Comparison of ENCODE assay signal across 1 cellular context in the genomic region with DNA sequence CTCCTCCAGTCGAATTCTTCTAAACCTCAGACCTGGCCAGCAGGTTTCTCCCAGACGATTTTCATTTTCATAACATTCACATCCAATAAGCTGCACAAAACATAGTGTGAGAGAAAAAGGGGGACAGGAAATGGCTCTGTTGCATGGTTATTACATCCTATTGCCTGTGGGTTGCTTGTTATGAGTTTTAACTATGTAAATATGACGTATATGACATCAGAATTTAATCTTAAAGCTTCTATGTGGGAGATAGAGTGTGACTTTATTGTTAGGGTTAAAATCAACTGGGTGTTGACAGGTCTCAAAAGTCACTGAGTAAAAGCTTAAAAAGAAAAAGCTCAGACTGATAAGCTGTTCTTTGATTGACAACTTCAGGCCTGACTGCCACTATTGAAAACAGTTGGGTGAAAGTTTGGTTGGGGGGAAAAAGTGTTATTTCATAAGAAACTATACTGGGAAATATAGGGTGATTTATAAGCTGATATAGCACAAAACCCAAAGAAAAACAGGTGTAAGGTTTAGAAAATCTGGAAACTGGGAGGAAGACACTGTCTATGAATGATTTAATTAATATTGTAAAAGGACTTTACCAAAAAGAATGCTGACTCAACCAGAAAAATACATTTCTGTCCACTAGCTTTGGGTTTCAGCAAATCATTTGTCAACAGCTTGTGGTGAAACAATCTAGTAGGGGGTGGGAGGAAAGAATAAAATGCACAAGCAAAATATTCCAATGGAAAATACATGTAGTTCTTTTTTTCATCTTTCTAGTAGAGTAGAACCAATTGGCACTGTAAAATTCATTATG.
TF ChIP-seq lines count a peak whose summit lies in the region.

No MANE protein-coding gene starts in this region.

TF ChIP-seq in HEK293, 187 proteins besides CTCF, POLR2A, EP300 and RAD21 (continued from another document):
- TF ChIP-seq, protein P1, sequence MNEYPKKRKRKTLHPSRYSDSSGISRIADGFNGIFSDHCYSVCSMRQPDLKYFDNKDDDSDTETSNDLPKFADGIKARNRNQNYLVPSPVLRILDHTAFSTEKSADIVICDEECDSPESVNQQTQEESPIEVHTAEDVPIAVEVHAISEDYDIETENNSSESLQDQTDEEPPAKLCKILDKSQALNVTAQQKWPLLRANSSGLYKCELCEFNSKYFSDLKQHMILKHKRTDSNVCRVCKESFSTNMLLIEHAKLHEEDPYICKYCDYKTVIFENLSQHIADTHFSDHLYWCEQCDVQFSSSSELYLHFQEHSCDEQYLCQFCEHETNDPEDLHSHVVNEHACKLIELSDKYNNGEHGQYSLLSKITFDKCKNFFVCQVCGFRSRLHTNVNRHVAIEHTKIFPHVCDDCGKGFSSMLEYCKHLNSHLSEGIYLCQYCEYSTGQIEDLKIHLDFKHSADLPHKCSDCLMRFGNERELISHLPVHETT (tag by site-specific recombination; IDR thresholded peaks at IDR 0.05) = 0 out of 2 replicates have a peak, but pooled peaks have one; percentile 47
- TF ChIP-seq KLF7 (tag by site-specific recombination; IDR thresholded peaks at IDR 0.05; ENCODE audit: borderline replicate concordance) (no peak), ZNF629 (tag by site-specific recombination; IDR thresholded peaks at IDR 0.05) (peak; percentile 77), ZBTB8A (tag by site-specific recombination; IDR thresholded peaks at IDR 0.05) (no peak), ZNF174 (tag by site-specific recombination; IDR thresholded peaks at IDR 0.05) (no peak), ZNF426 (tag by site-specific recombination; IDR thresholded peaks at IDR 0.05) (no peak), KLF16 (tag by site-specific recombination; IDR thresholded peaks at IDR 0.05) (no peak), PRDM1 (tag by site-specific recombination; IDR thresholded peaks at IDR 0.05) (no peak), ZNF843 (tag by site-specific recombination; IDR thresholded peaks at IDR 0.05) (peak; percentile 48; the same call in 1 of the 2 replicates), GLIS2 (tag by site-specific recombination; IDR thresholded peaks at IDR 0.05) (no peak), ZNF311 (tag by site-specific recombination; IDR thresholded peaks at IDR 0.05; ENCODE audit: borderline replicate concordance) (no peak), ZNF132 (tag by site-specific recombination; IDR thresholded peaks at IDR 0.05; ENCODE audit: borderline replicate concordance) (no peak), WT1 (tag by site-specific recombination; IDR thresholded peaks at IDR 0.05) (0 out of 2 replicates have a peak, but pooled peaks have one; percentile 20), ZNF394 (tag by site-specific recombination; IDR thresholded peaks at IDR 0.05; ENCODE audit: borderline replicate concordance) (no peak), OSR2 (tag by site-specific recombination; IDR thresholded peaks at IDR 0.05) (peak; percentile 69), HOXC10 (CRISPR knock-in tag; IDR thresholded peaks at IDR 0.05) (no peak), SETDB1 (IDR thresholded peaks at IDR 0.05; ENCODE audit: insufficient read length, low read length) (peak; percentile 14), ZNF473 (tag by site-specific recombination; IDR thresholded peaks at IDR 0.05) (no peak), FEZF1 (tag by site-specific recombination; IDR thresholded peaks at IDR 0.05) (peak; percentile 79), ZNF510 (tag by site-specific recombination; IDR thresholded peaks at IDR 0.05; ENCODE audit: insufficient replicate concordance) (no peak), ZNF76 (tag by site-specific recombination; IDR thresholded peaks at IDR 0.05; ENCODE audit: borderline replicate concordance, low read depth) (no peak), ZNF37A (tag by site-specific recombination; IDR thresholded peaks at IDR 0.05) (no peak), ZNF354C (tag by site-specific recombination; IDR thresholded peaks at IDR 0.05; ENCODE audit: borderline replicate concordance, low read depth) (no peak), ZNF600 (tag by site-specific recombination; IDR thresholded peaks at IDR 0.05) (no peak), ZNF623 (tag by site-specific recombination; IDR thresholded peaks at IDR 0.05) (no peak), YY1 (tag by site-specific recombination; IDR thresholded peaks at IDR 0.05) (no peak), SP7 (tag by site-specific recombination; IDR thresholded peaks at IDR 0.05) (no peak), ZNF521 (tag by site-specific recombination; IDR thresholded peaks at IDR 0.05) (no peak), ZFHX2 (tag by site-specific recombination; conservative IDR thresholded peaks at IDR 0.05) (0 out of 2 replicates have a peak, but pooled peaks have one; percentile 4)
- TF ChIP-seq, protein P2, sequence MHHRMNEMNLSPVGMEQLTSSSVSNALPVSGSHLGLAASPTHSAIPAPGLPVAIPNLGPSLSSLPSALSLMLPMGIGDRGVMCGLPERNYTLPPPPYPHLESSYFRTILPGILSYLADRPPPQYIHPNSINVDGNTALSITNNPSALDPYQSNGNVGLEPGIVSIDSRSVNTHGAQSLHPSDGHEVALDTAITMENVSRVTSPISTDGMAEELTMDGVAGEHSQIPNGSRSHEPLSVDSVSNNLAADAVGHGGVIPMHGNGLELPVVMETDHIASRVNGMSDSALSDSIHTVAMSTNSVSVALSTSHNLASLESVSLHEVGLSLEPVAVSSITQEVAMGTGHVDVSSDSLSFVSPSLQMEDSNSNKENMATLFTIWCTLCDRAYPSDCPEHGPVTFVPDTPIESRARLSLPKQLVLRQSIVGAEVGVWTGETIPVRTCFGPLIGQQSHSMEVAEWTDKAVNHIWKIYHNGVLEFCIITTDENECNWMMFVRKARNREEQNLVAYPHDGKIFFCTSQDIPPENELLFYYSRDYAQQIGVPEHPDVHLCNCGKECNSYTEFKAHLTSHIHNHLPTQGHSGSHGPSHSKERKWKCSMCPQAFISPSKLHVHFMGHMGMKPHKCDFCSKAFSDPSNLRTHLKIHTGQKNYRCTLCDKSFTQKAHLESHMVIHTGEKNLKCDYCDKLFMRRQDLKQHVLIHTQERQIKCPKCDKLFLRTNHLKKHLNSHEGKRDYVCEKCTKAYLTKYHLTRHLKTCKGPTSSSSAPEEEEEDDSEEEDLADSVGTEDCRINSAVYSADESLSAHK (tag by site-specific recombination; IDR thresholded peaks at IDR 0.05) = peak; percentile 37; the same call in 1 of the 2 replicates
- TF ChIP-seq, protein P3, sequence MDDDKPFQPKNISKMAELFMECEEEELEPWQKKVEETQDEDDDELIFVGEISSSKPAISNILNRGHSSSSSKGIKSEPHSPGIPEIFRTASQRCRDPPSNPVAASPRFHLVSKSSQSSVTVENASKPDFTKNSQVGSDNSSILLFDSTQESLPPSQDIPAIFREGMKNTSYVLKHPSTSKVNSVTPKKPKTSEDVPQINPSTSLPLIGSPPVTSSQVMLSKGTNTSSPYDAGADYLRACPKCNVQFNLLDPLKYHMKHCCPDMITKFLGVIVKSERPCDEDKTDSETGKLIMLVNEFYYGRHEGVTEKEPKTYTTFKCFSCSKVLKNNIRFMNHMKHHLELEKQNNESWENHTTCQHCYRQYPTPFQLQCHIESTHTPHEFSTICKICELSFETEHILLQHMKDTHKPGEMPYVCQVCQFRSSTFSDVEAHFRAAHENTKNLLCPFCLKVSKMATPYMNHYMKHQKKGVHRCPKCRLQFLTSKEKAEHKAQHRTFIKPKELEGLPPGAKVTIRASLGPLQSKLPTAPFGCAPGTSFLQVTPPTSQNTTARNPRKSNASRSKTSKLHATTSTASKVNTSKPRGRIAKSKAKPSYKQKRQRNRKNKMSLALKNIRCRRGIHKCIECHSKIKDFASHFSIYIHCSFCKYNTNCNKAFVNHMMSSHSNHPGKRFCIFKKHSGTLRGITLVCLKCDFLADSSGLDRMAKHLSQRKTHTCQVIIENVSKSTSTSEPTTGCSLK (tag by site-specific recombination; IDR thresholded peaks at IDR 0.05) = no peak
- TF ChIP-seq, protein P4, sequence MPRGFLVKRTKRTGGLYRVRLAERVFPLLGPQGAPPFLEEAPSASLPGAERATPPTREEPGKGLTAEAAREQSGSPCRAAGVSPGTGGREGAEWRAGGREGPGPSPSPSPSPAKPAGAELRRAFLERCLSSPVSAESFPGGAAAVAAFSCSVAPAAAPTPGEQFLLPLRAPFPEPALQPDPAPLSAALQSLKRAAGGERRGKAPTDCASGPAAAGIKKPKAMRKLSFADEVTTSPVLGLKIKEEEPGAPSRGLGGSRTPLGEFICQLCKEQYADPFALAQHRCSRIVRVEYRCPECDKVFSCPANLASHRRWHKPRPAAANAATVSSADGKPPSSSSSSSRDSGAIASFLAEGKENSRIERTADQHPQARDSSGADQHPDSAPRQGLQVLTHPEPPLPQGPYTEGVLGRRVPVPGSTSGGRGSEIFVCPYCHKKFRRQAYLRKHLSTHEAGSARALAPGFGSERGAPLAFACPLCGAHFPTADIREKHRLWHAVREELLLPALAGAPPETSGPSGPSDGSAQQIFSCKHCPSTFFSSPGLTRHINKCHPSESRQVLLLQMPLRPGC (tag by site-specific recombination; IDR thresholded peaks at IDR 0.05) = no peak
- TF ChIP-seq, protein P5, sequence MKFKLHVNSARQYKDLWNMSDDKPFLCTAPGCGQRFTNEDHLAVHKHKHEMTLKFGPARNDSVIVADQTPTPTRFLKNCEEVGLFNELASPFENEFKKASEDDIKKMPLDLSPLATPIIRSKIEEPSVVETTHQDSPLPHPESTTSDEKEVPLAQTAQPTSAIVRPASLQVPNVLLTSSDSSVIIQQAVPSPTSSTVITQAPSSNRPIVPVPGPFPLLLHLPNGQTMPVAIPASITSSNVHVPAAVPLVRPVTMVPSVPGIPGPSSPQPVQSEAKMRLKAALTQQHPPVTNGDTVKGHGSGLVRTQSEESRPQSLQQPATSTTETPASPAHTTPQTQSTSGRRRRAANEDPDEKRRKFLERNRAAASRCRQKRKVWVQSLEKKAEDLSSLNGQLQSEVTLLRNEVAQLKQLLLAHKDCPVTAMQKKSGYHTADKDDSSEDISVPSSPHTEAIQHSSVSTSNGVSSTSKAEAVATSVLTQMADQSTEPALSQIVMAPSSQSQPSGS (tag by site-specific recombination; IDR thresholded peaks at IDR 0.05; ENCODE audit: low read depth) = peak; percentile 89
- TF ChIP-seq, protein P6, sequence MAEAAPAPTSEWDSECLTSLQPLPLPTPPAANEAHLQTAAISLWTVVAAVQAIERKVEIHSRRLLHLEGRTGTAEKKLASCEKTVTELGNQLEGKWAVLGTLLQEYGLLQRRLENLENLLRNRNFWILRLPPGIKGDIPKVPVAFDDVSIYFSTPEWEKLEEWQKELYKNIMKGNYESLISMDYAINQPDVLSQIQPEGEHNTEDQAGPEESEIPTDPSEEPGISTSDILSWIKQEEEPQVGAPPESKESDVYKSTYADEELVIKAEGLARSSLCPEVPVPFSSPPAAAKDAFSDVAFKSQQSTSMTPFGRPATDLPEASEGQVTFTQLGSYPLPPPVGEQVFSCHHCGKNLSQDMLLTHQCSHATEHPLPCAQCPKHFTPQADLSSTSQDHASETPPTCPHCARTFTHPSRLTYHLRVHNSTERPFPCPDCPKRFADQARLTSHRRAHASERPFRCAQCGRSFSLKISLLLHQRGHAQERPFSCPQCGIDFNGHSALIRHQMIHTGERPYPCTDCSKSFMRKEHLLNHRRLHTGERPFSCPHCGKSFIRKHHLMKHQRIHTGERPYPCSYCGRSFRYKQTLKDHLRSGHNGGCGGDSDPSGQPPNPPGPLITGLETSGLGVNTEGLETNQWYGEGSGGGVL (tag by site-specific recombination; IDR thresholded peaks at IDR 0.05) = no peak
